In the genomic region with DNA sequence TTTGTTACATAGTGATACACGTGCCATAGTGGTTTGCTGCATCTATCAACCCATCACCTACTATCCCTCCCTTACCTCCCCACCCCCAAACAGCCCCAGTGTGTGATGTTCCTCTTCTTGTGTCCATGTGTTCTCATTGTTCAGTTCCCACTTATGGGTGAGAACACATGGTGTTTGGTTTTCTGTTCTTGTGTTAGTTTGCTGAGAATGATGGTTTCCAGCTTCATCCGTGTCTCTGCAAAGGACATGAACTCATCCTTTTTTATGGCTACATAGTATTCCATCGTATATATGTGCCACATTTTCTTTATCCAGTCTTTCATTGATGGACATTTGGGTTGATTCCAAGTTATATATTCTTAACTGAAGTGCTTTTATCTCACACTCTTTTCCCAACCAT, we compare ENCODE assay signal across 2 cellular contexts. TPM values are rescaled to one million over a fixed set of nuclear protein-coding genes. Genes with fewer than 3 reads are reported as not detected.
A peak's percentile ranks its signal among the peaks of the same experiment; 100 is the strongest.
DNase-seq lines count a peak whose midpoint lies in the region; ATAC-seq, FAIRE-seq and TF ChIP-seq lines count a peak whose summit lies in the region.
"Not testable (repeated sequence)": the region's sequence is repeated elsewhere in the genome, so short reads cannot be mapped to it uniquely, and the experiment has no call there.

No MANE protein-coding gene starts in this region.

- not testable (repeated sequence) for ATAC-seq in HepG2

- not testable (repeated sequence) for TF ChIP-seq EP300 in HepG2 (IDR thresholded peaks at IDR 0.05; ENCODE audit: low read depth in 2 of 2, low read length in 2 of 2); HepG2 (CRISPR knock-in tag; IDR thresholded peaks at IDR 0.05; ENCODE audit: borderline replicate concordance)

- H3K79me2 ChIP-seq in HepG2 (ENCODE audit: insufficient read depth, low read length): not testable (repeated sequence)

- not testable (repeated sequence) for DNase-seq in HepG2 (ENCODE audit: low spot score)

- CTCF ChIA-PET in HEK293 (lab: Yijun Ruan, JAX): interaction anchor here (0.6 kb wide), 1 partner anchor 440 kb away, joined by 3 read pairs; no protein-coding TSS in a partner anchor
- CTCF ChIA-PET in HepG2 (lab: Yijun Ruan, JAX; ENCODE audit: low intra/inter-chr PET ratio, low total read pairs): not testable (repeated sequence)

- 13% methylated on average over 3 of the region's 3 CpGs for WGBS in HepG2 (ENCODE audit: low lambda C conversion rate)

- not testable (repeated sequence) for BruUV-seq in HepG2 (replicated peaks; lab: Mats Ljungman, UMichigan)

- not testable (repeated sequence) for H3K9ac ChIP-seq in HepG2 (ENCODE audit: insufficient read depth, low read depth, low read length)

- POLR2A ChIA-PET in HEK293 (lab: Yijun Ruan, JAX); HepG2 (lab: Yijun Ruan, JAX): not testable (repeated sequence)

- H3K27me3 ChIP-seq in HepG2 (ENCODE audit: control insufficient read depth in 1 of 2, insufficient read depth in 2 of 2, low read length in 2 of 2): not testable (repeated sequence)

- H3K4me2 ChIP-seq in HepG2 (ENCODE audit: low read depth, low read length): not testable (repeated sequence)

- intact Hi-C loops in HepG2 (cut with micrococcal nuclease; ENCODE audit: unreplicated experiment): not testable (repeated sequence)

- not testable (repeated sequence) for TF ChIP-seq RAD21 in HepG2 (CRISPR knock-in tag; IDR thresholded peaks at IDR 0.05)

- not testable (repeated sequence) for FAIRE-seq in HepG2 (lab: Jason Lieb, UNC)

- in situ Hi-C loops in HepG2 (cut with HindIII; ENCODE audit: extremely low pct_ligation_motif_present, low pct_unique_long_range_greater_than_20kb): not testable (repeated sequence)

- TF ChIP-seq POLR2A in HepG2 (IDR thresholded peaks at IDR 0.05; ENCODE audit: insufficient read depth in 1 of 2, low read depth in 2 of 2, low read length in 2 of 2): not testable (repeated sequence)

- not testable (repeated sequence) for H4K20me1 ChIP-seq in HepG2 (ENCODE audit: insufficient read depth, low read length)

- not testable (repeated sequence) for TF ChIP-seq CTCF in HEK293 (tag by site-specific recombination; IDR thresholded peaks at IDR 0.05); HepG2 (CRISPR knock-in tag; IDR thresholded peaks at IDR 0.05)

- H3K27ac ChIP-seq in HEK293 (ENCODE audit: extremely low read depth, low read depth, low read length); HepG2 (ENCODE audit: extremely low read length, insufficient read depth, low read length): not testable (repeated sequence)

- not testable (repeated sequence) for H3K4me3 ChIP-seq in HEK293 (ENCODE audit: low read depth, low read length); HepG2 (replicated peaks in 1 of 3; ENCODE audit: insufficient read depth in 1 of 3, low read depth in 2 of 3, low read length in 3 of 3)

- not testable (repeated sequence) for H2AFZ ChIP-seq in HepG2 (ENCODE audit: low read length)

- not testable (repeated sequence) for H3K4me1 ChIP-seq in HEK293 (ENCODE audit: control insufficient read depth, insufficient read depth, low read length)
- peaks cover 12% of the 10 kb centered on the region; the same call in 1 of the 2 replicates for H3K4me1 ChIP-seq in HepG2 (ENCODE audit: insufficient read depth, low read length)

- H3K9me3 ChIP-seq in HEK293 (ENCODE audit: control insufficient read depth, insufficient read depth, low read depth, low read length); HepG2 (ENCODE audit: low read length): not testable (repeated sequence)

- not testable (repeated sequence) for H3K36me3 ChIP-seq in HEK293 (ENCODE audit: control insufficient read depth in 2 of 2, insufficient read depth in 1 of 2, low read length in 2 of 2); HepG2 (replicated peaks in 1 of 2; ENCODE audit: control insufficient read depth in 1 of 2, insufficient read depth in 2 of 2, low read length in 2 of 2)

TF ChIP-seq in HEK293, 187 proteins besides CTCF, POLR2A, EP300 and RAD21:
- TF ChIP-seq, protein P1, sequence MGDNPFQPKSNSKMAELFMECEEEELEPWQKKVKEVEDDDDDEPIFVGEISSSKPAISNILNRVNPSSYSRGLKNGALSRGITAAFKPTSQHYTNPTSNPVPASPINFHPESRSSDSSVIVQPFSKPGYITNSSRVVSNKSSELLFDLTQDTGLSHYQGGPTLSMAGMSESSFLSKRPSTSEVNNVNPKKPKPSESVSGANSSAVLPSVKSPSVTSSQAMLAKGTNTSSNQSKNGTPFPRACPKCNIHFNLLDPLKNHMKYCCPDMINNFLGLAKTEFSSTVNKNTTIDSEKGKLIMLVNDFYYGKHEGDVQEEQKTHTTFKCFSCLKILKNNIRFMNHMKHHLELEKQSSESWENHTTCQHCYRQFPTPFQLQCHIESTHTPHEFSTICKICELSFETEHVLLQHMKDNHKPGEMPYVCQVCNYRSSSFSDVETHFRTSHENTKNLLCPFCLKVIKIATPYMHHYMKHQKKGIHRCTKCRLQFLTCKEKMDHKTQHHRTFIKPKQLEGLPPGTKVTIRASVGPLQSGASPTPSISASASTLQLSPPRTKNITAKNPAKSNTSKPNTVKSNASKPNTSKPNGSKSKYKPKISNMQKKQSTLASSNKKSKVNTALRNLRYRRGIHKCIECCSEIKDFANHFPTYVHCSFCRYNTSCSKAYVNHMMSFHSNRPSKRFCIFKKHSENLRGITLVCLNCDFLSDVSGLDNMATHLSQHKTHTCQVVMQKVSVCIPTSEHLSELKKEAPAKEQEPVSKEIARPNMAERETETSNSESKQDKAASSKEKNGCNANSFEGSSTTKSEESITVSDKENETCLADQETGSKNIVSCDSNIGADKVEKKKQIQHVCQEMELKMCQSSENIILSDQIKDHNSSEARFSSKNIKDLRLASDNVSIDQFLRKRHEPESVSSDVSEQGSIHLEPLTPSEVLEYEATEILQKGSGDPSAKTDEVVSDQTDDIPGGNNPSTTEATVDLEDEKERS (tag by site-specific recombination; IDR thresholded peaks at IDR 0.05): peak; percentile 51; the same call in 1 of the 2 replicates
- TF ChIP-seq ZNF146 (tag by site-specific recombination; IDR thresholded peaks at IDR 0.05): peak; percentile 80
TF ChIP-seq in HEK293: peak in this region for 2; not testable (repeated sequence) for 185.

TF ChIP-seq in HepG2, 621 proteins besides CTCF, POLR2A, EP300 and RAD21:
- 0 out of 2 replicates have a peak, but pooled peaks have one; percentile 10 for TF ChIP-seq MNT (IDR thresholded peaks at IDR 0.05)

RNA-seq across cellular contexts. Expression of gene KPNA4, which starts 38.5 kb away (rescaled TPM):
- 27.9 and 32.6 TPM in 2 replicates for total RNA-seq in HepG2 (2016; rRNA removed; fragmentation: Illumina TruSeq; extraction: Trizol)
- 2.9 and 4.0 TPM in 2 replicates for total RNA-seq in HepG2 (2016; cell fraction: cytosol; rRNA removed; fragmentation: Illumina TruSeq; extraction: Trizol; ENCODE audit: low read depth)
- total RNA-seq in HepG2 (2016; cell fraction: insoluble cytoplasmic fraction; rRNA removed; fragmentation: Illumina TruSeq; extraction: Trizol): 25.8 and 31.2 TPM in 2 replicates
- total RNA-seq in HepG2 (2016; cell fraction: membrane; rRNA removed; fragmentation: Illumina TruSeq; extraction: Trizol): 15.4 and 18.5 TPM in 2 replicates
- total RNA-seq in HepG2 (2016; cell fraction: nucleus; rRNA removed; fragmentation: Illumina TruSeq; extraction: Trizol): 22.6 and 24.6 TPM in 2 replicates
- 9.9 and 11.0 TPM in 2 replicates for polyA plus RNA-seq in HepG2 (2011; rRNA removed)
- 4.7 and 7.9 TPM in 2 replicates for polyA plus RNA-seq in HepG2 (2011; cell fraction: cytosol; rRNA removed)
- polyA plus RNA-seq in HepG2 (2011; cell fraction: nucleus; rRNA removed): 5.3 and 5.9 TPM in 2 replicates
- 11.8 and 13.0 TPM in 2 replicates for polyA plus RNA-seq in HepG2 (2012)
- 3.0 TPM in 2 replicates for polyA plus RNA-seq in HepG2 (2016; cell fraction: cytosol; fragmentation: Illumina TruSeq; extraction: Trizol; ENCODE audit: low read depth)
- polyA plus RNA-seq in HepG2 (2016; cell fraction: insoluble cytoplasmic fraction; fragmentation: Illumina TruSeq; extraction: Trizol; ENCODE audit: low read depth): 29.9 and 32.7 TPM in 2 replicates
- 8.2 and 9.0 TPM in 2 replicates for polyA plus RNA-seq in HepG2 (2016; cell fraction: membrane; fragmentation: Illumina TruSeq; extraction: Trizol; ENCODE audit: low read depth)
- polyA plus RNA-seq in HepG2 (2016; cell fraction: nucleus; fragmentation: Illumina TruSeq; extraction: Trizol; ENCODE audit: insufficient read depth, low read depth): 16.4 and 18.4 TPM in 2 replicates
- 17.2 and 46.0 TPM in 2 replicates for polyA minus RNA-seq in HepG2 (2011; rRNA and poly(A)+ RNA removed; ENCODE audit: low replicate concordance)
- 28.3 and 43.4 TPM in 2 replicates for polyA minus RNA-seq in HepG2 (2011; cell fraction: cytosol; rRNA and poly(A)+ RNA removed)
- 47.9 and 54.8 TPM in 2 replicates for polyA minus RNA-seq in HepG2 (2011; cell fraction: nucleus; rRNA and poly(A)+ RNA removed)
